In genomic region chr10:6200588-6201510, GRCh38 we compare ENCODE assay signal across 8 cellular contexts. TPM values are rescaled to one million over a fixed set of nuclear protein-coding genes. Genes with fewer than 3 reads are reported as not detected.
DNase-seq lines count a peak whose midpoint lies in the region; ATAC-seq and TF ChIP-seq lines count a peak whose summit lies in the region.

No MANE protein-coding gene starts in this region.

- H3K4me2 ChIP-seq in hepatocyte, result peak overlapping the region; percentile 99

- peaks cover 20% of the 10 kb centered on the region for H3K4me1 ChIP-seq in hepatocyte (ENCODE audit: insufficient read depth)
- peaks cover 0 to 44% (median 31%) of the 10 kb centered on the region in 4 donors for H3K4me1 ChIP-seq in sigmoid colon

- no peaks in the 10 kb centered on the region for H3K36me3 Mint-ChIP-seq in activated naive CD8-positive, alpha-beta T cell

- no peaks in the 10 kb centered on the region for H3K9me3 Mint-ChIP-seq in activated naive CD8-positive, alpha-beta T cell (ENCODE audit: low read depth)

- no peak overlapping the region for H3K27ac ChIP-seq in hepatocyte
- peak overlapping the region; percentile 97 to 99 (median 98) for H3K27ac ChIP-seq in sigmoid colon
- no peak overlapping the region for H3K27ac ChIP-seq in WERI-Rb-1

- no peaks in the 10 kb centered on the region for H3K27me3 Mint-ChIP-seq in activated naive CD8-positive, alpha-beta T cell

- H3K9me3 ChIP-seq in hepatocyte (ENCODE audit: low read depth) (no peaks in the 10 kb centered on the region), sigmoid colon (no peaks in the 10 kb centered on the region), WERI-Rb-1 (ENCODE audit: severe bottlenecking) (no peaks in the 10 kb centered on the region)

- H3K36me3 ChIP-seq in hepatocyte (replicated peaks; ENCODE audit: insufficient read depth, low read depth) (no peaks in the 10 kb centered on the region), sigmoid colon (no peaks in the 10 kb centered on the region), WERI-Rb-1 (no peaks in the 10 kb centered on the region)

- TF ChIP-seq EP300 in sigmoid colon (IDR thresholded peaks at IDR 0.05), result no peak

- ATAC-seq in HG03175 (IDR thresholded peaks at IDR 0.05; ENCODE audit: unreplicated experiment), result no peak

- WGBS in hepatocyte (ENCODE audit: low lambda C conversion rate, missing lambda C conversion rate), result 2% methylated on average over 51 of the region's 64 CpGs
- WGBS in sigmoid colon, 2 donors, result 1% methylated on average over 64 of the region's 64 CpGs

- H3K27ac Mint-ChIP-seq in activated naive CD8-positive, alpha-beta T cell, result peak overlapping the region; percentile 78

- H3K27me3 ChIP-seq in hepatocyte, result peaks cover 5% of the 10 kb centered on the region
- no peaks in the 10 kb centered on the region for H3K27me3 ChIP-seq in sigmoid colon
- H3K27me3 ChIP-seq in WERI-Rb-1 (ENCODE audit: insufficient read depth, low read depth, severe bottlenecking), result peaks cover 39% of the 10 kb centered on the region

- H3K4me3 Mint-ChIP-seq in activated naive CD8-positive, alpha-beta T cell, result peak overlapping the region; percentile 73

- TF ChIP-seq CTCF in hepatocyte (IDR thresholded peaks at IDR 0.05; ENCODE audit: poor library complexity), result no peak
- no peak for TF ChIP-seq CTCF in sigmoid colon (IDR thresholded peaks at IDR 0.05)
- no peak for TF ChIP-seq CTCF in WERI-Rb-1 (IDR thresholded peaks at IDR 0.05; ENCODE audit: low read depth, low read length)

- H3K4me3 ChIP-seq in GM08714 (ENCODE audit: low read length) (peak overlapping the region; percentile 3; the same call in 1 of the 2 replicates), hepatocyte (peak overlapping the region; percentile 27), sigmoid colon (peak overlapping the region; percentile 36 to 83 (median 77)), WERI-Rb-1 (ENCODE audit: low read depth, low read length) (no peak overlapping the region)

- no peak for TF ChIP-seq POLR2A in sigmoid colon (IDR thresholded peaks at IDR 0.05)

- H4K20me1 ChIP-seq in hepatocyte (ENCODE audit: insufficient read depth, poor library complexity, severe bottlenecking), result peaks cover 16% of the 10 kb centered on the region

- peak overlapping the region; percentile 26 for H2AFZ ChIP-seq in hepatocyte

- intact Hi-C loops in sigmoid colon (cut with DNase I), result loop anchor here (5.0 kb wide), 1 partner anchor 114 kb away; the partner anchor contains the start of gene RBM17

- H3K9me2 ChIP-seq in hepatocyte (replicated peaks; ENCODE audit: insufficient read depth), result no peaks in the 10 kb centered on the region

- H3K79me2 ChIP-seq in hepatocyte, result peaks cover 23% of the 10 kb centered on the region

- peaks cover 32% of the 10 kb centered on the region for H3K4me1 Mint-ChIP-seq in activated naive CD8-positive, alpha-beta T cell (ENCODE audit: low read depth)

- DNase-seq in NCI-H146 (lab: John Stamatoyannopoulos, UW) (peak; percentile 45), hepatocyte (ENCODE audit: low spot score) (no peak), sigmoid colon (peak; percentile 78), NCI-H2196 (lab: John Stamatoyannopoulos, UW; ENCODE audit: unreplicated experiment) (no peak), WERI-Rb-1 (no peak)

RNA-seq across cellular contexts. Expression of gene PFKFB3, which starts 1.9 kb away (rescaled TPM):
- total RNA-seq in hepatocyte (15.4 and 21.6 TPM in 2 replicates), sigmoid colon (10 to 100 TPM; 24.5 to 29.3 (median 28.5) TPM)
- polyA plus RNA-seq in hepatocyte (26.2 and 35.2 TPM in 2 replicates), sigmoid colon (10 to 100 TPM; 10.2 to 33.2 (median 13.9) TPM)

Comparison
In these comparisons a context has a peak if more than half of its experiments do, and no peak if none do; other contexts are left out.
1. DNase-seq: peak in NCI-H146 (single experiment) and sigmoid colon (single experiment); none in hepatocyte (single experiment), NCI-H2196 (single experiment) and WERI-Rb-1 (single experiment).
2. H3K27ac ChIP-seq: peak in sigmoid colon (4 of 4); none in hepatocyte (single experiment) and WERI-Rb-1 (single experiment).